ENCODE assay signal across 1 cellular context in the genomic region with DNA sequence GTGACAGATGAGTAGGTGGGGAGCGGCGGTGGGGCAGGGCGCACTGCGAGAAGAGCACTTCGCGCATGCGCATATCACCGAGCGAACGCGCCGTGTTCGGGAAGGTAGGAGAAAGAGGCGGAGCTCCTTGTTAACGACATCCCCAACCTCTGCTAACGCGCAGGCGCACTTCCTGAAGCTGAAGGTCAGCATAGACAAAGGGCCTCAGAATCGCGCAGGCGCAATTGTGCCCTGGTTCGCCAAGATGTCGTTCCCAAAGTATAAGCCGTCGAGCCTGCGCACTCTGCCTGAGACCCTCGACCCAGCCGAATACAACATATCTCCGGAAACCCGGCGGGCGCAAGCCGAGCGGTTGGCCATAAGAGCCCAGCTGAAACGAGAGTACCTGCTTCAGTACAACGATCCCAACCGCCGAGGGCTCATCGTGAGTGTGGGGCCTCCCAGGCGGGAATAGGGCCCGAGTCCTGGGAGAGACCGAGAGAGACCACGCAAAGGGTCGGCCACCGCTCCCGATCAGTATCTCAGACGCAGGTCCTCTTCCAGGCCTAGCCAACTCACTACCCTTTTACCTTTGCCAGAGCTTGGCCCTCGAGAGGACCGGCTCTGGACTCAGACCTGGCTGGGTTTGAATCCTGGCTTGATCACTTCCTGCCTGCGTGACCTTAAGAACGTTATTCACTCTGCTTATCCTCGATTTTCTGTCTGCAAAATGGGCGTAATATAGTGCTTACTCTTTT.
TF ChIP-seq lines count a peak whose summit lies in the region.

A gene (plus strand): TSS at position 221 of the 737 bp plus-strand sequence. CDS start 24 bp downstream, at position 245.

TF ChIP-seq in HepG2, 621 proteins besides CTCF, POLR2A, EP300 and RAD21 (continued from another document and continues in another):
- TF ChIP-seq, protein P1, sequence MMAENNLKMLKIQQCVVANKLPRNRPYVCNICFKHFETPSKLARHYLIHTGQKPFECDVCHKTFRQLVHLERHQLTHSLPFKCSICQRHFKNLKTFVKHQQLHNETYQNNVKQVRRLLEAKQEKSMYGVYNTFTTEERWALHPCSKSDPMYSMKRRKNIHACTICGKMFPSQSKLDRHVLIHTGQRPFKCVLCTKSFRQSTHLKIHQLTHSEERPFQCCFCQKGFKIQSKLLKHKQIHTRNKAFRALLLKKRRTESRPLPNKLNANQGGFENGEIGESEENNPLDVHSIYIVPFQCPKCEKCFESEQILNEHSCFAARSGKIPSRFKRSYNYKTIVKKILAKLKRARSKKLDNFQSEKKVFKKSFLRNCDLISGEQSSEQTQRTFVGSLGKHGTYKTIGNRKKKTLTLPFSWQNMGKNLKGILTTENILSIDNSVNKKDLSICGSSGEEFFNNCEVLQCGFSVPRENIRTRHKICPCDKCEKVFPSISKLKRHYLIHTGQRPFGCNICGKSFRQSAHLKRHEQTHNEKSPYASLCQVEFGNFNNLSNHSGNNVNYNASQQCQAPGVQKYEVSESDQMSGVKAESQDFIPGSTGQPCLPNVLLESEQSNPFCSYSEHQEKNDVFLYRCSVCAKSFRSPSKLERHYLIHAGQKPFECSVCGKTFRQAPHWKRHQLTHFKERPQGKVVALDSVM (CRISPR knock-in tag; IDR thresholded peaks at IDR 0.05), result no peak
- TF ChIP-seq, protein P2, sequence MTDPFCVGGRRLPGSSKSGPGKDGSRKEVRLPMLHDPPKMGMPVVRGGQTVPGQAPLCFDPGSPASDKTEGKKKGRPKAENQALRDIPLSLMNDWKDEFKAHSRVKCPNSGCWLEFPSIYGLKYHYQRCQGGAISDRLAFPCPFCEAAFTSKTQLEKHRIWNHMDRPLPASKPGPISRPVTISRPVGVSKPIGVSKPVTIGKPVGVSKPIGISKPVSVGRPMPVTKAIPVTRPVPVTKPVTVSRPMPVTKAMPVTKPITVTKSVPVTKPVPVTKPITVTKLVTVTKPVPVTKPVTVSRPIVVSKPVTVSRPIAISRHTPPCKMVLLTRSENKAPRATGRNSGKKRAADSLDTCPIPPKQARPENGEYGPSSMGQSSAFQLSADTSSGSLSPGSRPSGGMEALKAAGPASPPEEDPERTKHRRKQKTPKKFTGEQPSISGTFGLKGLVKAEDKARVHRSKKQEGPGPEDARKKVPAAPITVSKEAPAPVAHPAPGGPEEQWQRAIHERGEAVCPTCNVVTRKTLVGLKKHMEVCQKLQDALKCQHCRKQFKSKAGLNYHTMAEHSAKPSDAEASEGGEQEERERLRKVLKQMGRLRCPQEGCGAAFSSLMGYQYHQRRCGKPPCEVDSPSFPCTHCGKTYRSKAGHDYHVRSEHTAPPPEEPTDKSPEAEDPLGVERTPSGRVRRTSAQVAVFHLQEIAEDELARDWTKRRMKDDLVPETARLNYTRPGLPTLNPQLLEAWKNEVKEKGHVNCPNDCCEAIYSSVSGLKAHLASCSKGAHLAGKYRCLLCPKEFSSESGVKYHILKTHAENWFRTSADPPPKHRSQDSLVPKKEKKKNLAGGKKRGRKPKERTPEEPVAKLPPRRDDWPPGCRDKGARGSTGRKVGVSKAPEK (CRISPR knock-in tag; IDR thresholded peaks at IDR 0.05; ENCODE audit: borderline replicate concordance), result no peak
- TF ChIP-seq, protein P3, sequence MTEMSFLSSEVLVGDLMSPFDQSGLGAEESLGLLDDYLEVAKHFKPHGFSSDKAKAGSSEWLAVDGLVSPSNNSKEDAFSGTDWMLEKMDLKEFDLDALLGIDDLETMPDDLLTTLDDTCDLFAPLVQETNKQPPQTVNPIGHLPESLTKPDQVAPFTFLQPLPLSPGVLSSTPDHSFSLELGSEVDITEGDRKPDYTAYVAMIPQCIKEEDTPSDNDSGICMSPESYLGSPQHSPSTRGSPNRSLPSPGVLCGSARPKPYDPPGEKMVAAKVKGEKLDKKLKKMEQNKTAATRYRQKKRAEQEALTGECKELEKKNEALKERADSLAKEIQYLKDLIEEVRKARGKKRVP (CRISPR knock-in tag; IDR thresholded peaks at IDR 0.05), result no peak
- TF ChIP-seq ZBTB1 (CRISPR knock-in tag; IDR thresholded peaks at IDR 0.05; ENCODE audit: borderline replicate concordance) (no peak), TARDBP (CRISPR knock-in tag; IDR thresholded peaks at IDR 0.05) (peak; percentile 40; the same call in 1 of the 2 replicates), SIN3B (IDR thresholded peaks at IDR 0.05; ENCODE audit: low read length) (no peak), GABPA (IDR thresholded peaks at IDR 0.05; ENCODE audit: low read depth, low read length) (no peak), GABPA (CRISPR knock-in tag; IDR thresholded peaks at IDR 0.05; ENCODE audit: low read depth) (no peak; the same call in 1 of the 2 replicates), ZFY (CRISPR knock-in tag; IDR thresholded peaks at IDR 0.05) (peak; percentile 96), ZBTB7A (CRISPR knock-in tag; IDR thresholded peaks at IDR 0.05) (no peak), KDM1A (CRISPR knock-in tag; IDR thresholded peaks at IDR 0.05) (peak; percentile 79), MIER3 (CRISPR knock-in tag; IDR thresholded peaks at IDR 0.05; ENCODE audit: borderline replicate concordance) (0 out of 2 replicates have a peak, but pooled peaks have one; percentile 12), SYNCRIP (IDR thresholded peaks at IDR 0.05; ENCODE audit: insufficient read depth, low read depth, low read length) (no peak), ADNP (CRISPR knock-in tag; IDR thresholded peaks at IDR 0.05) (peak; percentile 58; the same call in 1 of the 2 replicates)
- TF ChIP-seq, protein P4, sequence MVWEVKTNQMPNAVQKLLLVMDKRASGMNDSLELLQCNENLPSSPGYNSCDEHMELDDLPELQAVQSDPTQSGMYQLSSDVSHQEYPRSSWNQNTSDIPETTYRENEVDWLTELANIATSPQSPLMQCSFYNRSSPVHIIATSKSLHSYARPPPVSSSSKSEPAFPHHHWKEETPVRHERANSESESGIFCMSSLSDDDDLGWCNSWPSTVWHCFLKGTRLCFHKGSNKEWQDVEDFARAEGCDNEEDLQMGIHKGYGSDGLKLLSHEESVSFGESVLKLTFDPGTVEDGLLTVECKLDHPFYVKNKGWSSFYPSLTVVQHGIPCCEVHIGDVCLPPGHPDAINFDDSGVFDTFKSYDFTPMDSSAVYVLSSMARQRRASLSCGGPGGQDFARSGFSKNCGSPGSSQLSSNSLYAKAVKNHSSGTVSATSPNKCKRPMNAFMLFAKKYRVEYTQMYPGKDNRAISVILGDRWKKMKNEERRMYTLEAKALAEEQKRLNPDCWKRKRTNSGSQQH (CRISPR knock-in tag; IDR thresholded peaks at IDR 0.05; ENCODE audit: low read depth), result peak; percentile 65; the same call in 1 of the 2 replicates
- TF ChIP-seq, protein P5, sequence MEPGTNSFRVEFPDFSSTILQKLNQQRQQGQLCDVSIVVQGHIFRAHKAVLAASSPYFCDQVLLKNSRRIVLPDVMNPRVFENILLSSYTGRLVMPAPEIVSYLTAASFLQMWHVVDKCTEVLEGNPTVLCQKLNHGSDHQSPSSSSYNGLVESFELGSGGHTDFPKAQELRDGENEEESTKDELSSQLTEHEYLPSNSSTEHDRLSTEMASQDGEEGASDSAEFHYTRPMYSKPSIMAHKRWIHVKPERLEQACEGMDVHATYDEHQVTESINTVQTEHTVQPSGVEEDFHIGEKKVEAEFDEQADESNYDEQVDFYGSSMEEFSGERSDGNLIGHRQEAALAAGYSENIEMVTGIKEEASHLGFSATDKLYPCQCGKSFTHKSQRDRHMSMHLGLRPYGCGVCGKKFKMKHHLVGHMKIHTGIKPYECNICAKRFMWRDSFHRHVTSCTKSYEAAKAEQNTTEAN (CRISPR knock-in tag; conservative IDR thresholded peaks at IDR 0.05), result no peak
- TF ChIP-seq, protein P6, sequence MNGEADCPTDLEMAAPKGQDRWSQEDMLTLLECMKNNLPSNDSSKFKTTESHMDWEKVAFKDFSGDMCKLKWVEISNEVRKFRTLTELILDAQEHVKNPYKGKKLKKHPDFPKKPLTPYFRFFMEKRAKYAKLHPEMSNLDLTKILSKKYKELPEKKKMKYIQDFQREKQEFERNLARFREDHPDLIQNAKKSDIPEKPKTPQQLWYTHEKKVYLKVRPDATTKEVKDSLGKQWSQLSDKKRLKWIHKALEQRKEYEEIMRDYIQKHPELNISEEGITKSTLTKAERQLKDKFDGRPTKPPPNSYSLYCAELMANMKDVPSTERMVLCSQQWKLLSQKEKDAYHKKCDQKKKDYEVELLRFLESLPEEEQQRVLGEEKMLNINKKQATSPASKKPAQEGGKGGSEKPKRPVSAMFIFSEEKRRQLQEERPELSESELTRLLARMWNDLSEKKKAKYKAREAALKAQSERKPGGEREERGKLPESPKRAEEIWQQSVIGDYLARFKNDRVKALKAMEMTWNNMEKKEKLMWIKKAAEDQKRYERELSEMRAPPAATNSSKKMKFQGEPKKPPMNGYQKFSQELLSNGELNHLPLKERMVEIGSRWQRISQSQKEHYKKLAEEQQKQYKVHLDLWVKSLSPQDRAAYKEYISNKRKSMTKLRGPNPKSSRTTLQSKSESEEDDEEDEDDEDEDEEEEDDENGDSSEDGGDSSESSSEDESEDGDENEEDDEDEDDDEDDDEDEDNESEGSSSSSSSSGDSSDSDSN (CRISPR knock-in tag; IDR thresholded peaks at IDR 0.05), result peak; percentile 75; the same call in 1 of the 2 replicates
- TF ChIP-seq, protein P7, sequence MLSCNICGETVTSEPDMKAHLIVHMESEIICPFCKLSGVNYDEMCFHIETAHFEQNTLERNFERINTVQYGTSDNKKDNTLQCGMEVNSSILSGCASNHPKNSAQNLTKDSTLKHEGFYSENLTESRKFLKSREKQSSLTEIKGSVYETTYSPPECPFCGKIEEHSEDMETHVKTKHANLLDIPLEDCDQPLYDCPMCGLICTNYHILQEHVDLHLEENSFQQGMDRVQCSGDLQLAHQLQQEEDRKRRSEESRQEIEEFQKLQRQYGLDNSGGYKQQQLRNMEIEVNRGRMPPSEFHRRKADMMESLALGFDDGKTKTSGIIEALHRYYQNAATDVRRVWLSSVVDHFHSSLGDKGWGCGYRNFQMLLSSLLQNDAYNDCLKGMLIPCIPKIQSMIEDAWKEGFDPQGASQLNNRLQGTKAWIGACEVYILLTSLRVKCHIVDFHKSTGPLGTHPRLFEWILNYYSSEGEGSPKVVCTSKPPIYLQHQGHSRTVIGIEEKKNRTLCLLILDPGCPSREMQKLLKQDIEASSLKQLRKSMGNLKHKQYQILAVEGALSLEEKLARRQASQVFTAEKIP (CRISPR knock-in tag; IDR thresholded peaks at IDR 0.05; ENCODE audit: borderline replicate concordance), result no peak
- TF ChIP-seq, protein P8, sequence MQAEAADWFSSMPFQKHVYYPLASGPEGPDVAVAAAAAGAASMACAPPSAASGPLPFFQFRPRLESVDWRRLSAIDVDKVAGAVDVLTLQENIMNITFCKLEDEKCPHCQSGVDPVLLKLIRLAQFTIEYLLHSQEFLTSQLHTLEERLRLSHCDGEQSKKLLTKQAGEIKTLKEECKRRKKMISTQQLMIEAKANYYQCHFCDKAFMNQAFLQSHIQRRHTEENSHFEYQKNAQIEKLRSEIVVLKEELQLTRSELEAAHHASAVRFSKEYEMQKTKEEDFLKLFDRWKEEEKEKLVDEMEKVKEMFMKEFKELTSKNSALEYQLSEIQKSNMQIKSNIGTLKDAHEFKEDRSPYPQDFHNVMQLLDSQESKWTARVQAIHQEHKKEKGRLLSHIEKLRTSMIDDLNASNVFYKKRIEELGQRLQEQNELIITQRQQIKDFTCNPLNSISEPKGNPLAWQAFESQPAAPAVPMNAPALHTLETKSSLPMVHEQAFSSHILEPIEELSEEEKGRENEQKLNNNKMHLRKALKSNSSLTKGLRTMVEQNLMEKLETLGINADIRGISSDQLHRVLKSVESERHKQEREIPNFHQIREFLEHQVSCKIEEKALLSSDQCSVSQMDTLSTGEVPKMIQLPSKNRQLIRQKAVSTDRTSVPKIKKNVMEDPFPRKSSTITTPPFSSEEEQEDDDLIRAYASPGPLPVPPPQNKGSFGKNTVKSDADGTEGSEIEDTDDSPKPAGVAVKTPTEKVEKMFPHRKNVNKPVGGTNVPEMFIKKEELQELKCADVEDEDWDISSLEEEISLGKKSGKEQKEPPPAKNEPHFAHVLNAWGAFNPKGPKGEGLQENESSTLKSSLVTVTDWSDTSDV (CRISPR knock-in tag; IDR thresholded peaks at IDR 0.05), result no peak
- TF ChIP-seq, protein P9, sequence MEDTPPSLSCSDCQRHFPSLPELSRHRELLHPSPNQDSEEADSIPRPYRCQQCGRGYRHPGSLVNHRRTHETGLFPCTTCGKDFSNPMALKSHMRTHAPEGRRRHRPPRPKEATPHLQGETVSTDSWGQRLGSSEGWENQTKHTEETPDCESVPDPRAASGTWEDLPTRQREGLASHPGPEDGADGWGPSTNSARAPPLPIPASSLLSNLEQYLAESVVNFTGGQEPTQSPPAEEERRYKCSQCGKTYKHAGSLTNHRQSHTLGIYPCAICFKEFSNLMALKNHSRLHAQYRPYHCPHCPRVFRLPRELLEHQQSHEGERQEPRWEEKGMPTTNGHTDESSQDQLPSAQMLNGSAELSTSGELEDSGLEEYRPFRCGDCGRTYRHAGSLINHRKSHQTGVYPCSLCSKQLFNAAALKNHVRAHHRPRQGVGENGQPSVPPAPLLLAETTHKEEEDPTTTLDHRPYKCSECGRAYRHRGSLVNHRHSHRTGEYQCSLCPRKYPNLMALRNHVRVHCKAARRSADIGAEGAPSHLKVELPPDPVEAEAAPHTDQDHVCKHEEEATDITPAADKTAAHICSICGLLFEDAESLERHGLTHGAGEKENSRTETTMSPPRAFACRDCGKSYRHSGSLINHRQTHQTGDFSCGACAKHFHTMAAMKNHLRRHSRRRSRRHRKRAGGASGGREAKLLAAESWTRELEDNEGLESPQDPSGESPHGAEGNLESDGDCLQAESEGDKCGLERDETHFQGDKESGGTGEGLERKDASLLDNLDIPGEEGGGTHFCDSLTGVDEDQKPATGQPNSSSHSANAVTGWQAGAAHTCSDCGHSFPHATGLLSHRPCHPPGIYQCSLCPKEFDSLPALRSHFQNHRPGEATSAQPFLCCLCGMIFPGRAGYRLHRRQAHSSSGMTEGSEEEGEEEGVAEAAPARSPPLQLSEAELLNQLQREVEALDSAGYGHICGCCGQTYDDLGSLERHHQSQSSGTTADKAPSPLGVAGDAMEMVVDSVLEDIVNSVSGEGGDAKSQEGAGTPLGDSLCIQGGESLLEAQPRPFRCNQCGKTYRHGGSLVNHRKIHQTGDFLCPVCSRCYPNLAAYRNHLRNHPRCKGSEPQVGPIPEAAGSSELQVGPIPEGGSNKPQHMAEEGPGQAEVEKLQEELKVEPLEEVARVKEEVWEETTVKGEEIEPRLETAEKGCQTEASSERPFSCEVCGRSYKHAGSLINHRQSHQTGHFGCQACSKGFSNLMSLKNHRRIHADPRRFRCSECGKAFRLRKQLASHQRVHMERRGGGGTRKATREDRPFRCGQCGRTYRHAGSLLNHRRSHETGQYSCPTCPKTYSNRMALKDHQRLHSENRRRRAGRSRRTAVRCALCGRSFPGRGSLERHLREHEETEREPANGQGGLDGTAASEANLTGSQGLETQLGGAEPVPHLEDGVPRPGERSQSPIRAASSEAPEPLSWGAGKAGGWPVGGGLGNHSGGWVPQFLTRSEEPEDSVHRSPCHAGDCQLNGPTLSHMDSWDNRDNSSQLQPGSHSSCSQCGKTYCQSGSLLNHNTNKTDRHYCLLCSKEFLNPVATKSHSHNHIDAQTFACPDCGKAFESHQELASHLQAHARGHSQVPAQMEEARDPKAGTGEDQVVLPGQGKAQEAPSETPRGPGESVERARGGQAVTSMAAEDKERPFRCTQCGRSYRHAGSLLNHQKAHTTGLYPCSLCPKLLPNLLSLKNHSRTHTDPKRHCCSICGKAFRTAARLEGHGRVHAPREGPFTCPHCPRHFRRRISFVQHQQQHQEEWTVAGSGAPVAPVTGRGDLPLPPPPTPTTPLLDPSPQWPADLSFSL (CRISPR knock-in tag; IDR thresholded peaks at IDR 0.05), result no peak
- TF ChIP-seq, protein P10, sequence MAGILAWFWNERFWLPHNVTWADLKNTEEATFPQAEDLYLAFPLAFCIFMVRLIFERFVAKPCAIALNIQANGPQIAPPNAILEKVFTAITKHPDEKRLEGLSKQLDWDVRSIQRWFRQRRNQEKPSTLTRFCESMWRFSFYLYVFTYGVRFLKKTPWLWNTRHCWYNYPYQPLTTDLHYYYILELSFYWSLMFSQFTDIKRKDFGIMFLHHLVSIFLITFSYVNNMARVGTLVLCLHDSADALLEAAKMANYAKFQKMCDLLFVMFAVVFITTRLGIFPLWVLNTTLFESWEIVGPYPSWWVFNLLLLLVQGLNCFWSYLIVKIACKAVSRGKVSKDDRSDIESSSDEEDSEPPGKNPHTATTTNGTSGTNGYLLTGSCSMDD (CRISPR knock-in tag; IDR thresholded peaks at IDR 0.05), result no peak
